8 cellular contexts compared by ENCODE assay signal in genomic region chr1:41678141-41678878, GRCh38.
DNase-seq lines count a peak whose midpoint lies in the region; ATAC-seq lines count a peak whose summit lies in the region.

No MANE protein-coding gene starts in this region.

- H3K27ac Mint-ChIP-seq in T-helper 17 cell = peak overlapping the region; percentile 5

- H3K4me3 ChIP-seq in right cardiac atrium (ENCODE audit: low read length) (no peak overlapping the region), aorta (ENCODE audit: low read length in 2 of 2) (no peak overlapping the region)

- 59% methylated on average over 12 of the region's 12 CpGs for WGBS in right cardiac atrium
- WGBS in aorta, 2 donors = 92 to 95% methylated on average over 12 of the region's 12 CpGs

- H3K27me3 Mint-ChIP-seq in T-helper 17 cell = no peaks in the 10 kb centered on the region

- peaks cover 68% of the 10 kb centered on the region for H3K4me1 Mint-ChIP-seq in T-helper 17 cell

- peaks cover 20% of the 10 kb centered on the region for H3K4me1 ChIP-seq in right cardiac atrium (ENCODE audit: control insufficient read depth, insufficient read depth, low read length)
- H3K4me1 ChIP-seq in aorta (ENCODE audit: control insufficient read depth in 1 of 2, insufficient read depth in 2 of 2, low read length in 2 of 2) = no peaks in the 10 kb centered on the region

- no peaks in the 10 kb centered on the region for H3K36me3 Mint-ChIP-seq in T-helper 17 cell (ENCODE audit: low read depth)

- DNase-seq in Right ventricle myocardium inferior (ENCODE audit: missing footprints) (peak; percentile 84), cardiac septum (ENCODE audit: low spot score) (no peak), T-helper 17 cell (no peak), right cardiac atrium (peak; percentile 72 to 89 (median 88)), aorta (no peak)
- no peak for DNase-seq in stimulated activated CD4-positive, alpha-beta T cell treated with anti-CD3 and anti-CD28 coated beads, Interleukin-4, amount 100 ng/mL, for 1 hour

- no peaks in the 10 kb centered on the region for H3K36me3 ChIP-seq in aorta (ENCODE audit: control insufficient read depth in 1 of 2, insufficient read depth in 2 of 2, low read length in 1 of 2)

- intact Hi-C loops in Right ventricle myocardium inferior (cut with DNase I) (no loop called here), cardiac septum (cut with DNase I) (loop anchor here (5.0 kb wide), 1 partner anchor 51 kb away; no protein-coding TSS in a partner anchor), right cardiac atrium (cut with DNase I) (no loop called here), aorta (cut with DNase I) (no loop called here)

- H3K9me3 ChIP-seq in T-helper 17 cell (ENCODE audit: control insufficient read depth, low read length, poor library complexity, severe bottlenecking) = no peaks in the 10 kb centered on the region
- H3K9me3 ChIP-seq in right cardiac atrium (ENCODE audit: control insufficient read depth, low read length) = no peaks in the 10 kb centered on the region
- H3K9me3 ChIP-seq in aorta (ENCODE audit: control insufficient read depth, low read length) = no peaks in the 10 kb centered on the region

- no peaks in the 10 kb centered on the region for H3K27me3 ChIP-seq in right cardiac atrium (ENCODE audit: control insufficient read depth, insufficient read depth)
- H3K27me3 ChIP-seq in aorta (ENCODE audit: control insufficient read depth in 1 of 2, insufficient read depth in 2 of 2, low read length in 1 of 2) = no peaks in the 10 kb centered on the region

- no peak overlapping the region for H3K27ac ChIP-seq in right cardiac atrium (ENCODE audit: low read length)
- no peak overlapping the region for H3K27ac ChIP-seq in aorta (ENCODE audit: low read depth in 1 of 2, low read length in 2 of 2)

- ATAC-seq in Right ventricle myocardium inferior (peak; percentile 74), T-helper 17 cell (no peak), right cardiac atrium (peak; percentile 45 to 52), aorta (ENCODE audit: low FRiP score) (peak; percentile 39), HG02623 (IDR thresholded peaks at IDR 0.05; ENCODE audit: unreplicated experiment) (no peak), GM18870 (IDR thresholded peaks at IDR 0.05; ENCODE audit: unreplicated experiment) (no peak)

- peak overlapping the region; percentile 34 for H3K4me3 Mint-ChIP-seq in T-helper 17 cell

Comparison
In these comparisons a context has a peak if more than half of its experiments do, and no peak if none do; other contexts are left out.
1. DNase-seq: peak in Right ventricle myocardium inferior (single experiment) and right cardiac atrium (3 of 3); none in cardiac septum (single experiment), T-helper 17 cell (0 of 3), aorta (0 of 2) and stimulated activated CD4-positive, alpha-beta T cell treated with anti-CD3 and anti-CD28 coated beads, Interleukin-4, amount 100 ng/mL, for 1 hour (single experiment).
2. ATAC-seq: peak in Right ventricle myocardium inferior (single experiment), right cardiac atrium (2 of 2) and aorta (single experiment); none in T-helper 17 cell (single experiment), HG02623 (single experiment) and GM18870 (single experiment).